Comparison of ENCODE assay signal across 11 cellular contexts in the genomic region with DNA sequence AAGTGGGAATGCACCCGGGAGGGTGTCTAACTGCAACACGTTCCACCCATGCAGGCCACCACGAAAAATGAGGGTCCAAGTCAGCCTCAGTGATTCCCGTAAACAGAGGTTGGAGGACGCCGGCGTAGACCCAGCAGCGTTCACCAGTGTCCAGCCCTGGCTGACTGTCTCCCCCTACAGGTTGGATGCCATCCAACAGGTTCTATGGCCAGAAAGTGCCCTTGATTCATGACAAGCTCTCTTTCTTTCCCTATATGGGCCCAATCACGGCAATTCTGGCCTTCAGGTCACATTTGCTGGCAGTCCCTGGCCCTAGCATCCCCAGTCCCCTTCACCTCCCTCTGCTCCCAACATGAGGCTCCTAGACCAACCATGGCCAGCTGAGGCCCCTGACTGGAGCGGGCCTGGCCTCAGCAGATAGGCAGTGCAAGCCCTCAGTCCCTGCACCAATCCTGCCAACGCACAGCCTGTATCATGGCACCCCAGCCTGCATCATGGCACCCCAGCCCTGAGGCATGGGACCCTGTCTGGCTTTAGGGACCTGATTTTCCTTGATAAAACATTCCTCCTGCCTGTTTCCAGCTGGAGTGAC.
DNase-seq lines count a peak whose midpoint lies in the region; ATAC-seq and TF ChIP-seq lines count a peak whose summit lies in the region.
"Had no signal": no experiment of that assay in that cellular context is flagged by ENCODE, and none has a peak within 500 bp of the region (broad histone marks: within the 10 kb centered on the region; RNA-seq: fewer than 3 reads in every experiment).

No MANE protein-coding gene starts in this region.

- H3K4me3 ChIP-seq in left ventricle myocardium inferior = no peak overlapping the region
- H3K4me3 ChIP-seq in sigmoid colon = no peak overlapping the region

- no peak overlapping the region for H3K27ac ChIP-seq in left ventricle myocardium inferior (replicated peaks)
- H3K27ac ChIP-seq in sigmoid colon = no peak overlapping the region

- TF ChIP-seq EP300 in sigmoid colon (IDR thresholded peaks at IDR 0.05) = no peak

- TF ChIP-seq POLR2A in sigmoid colon (IDR thresholded peaks at IDR 0.05) (no peak), GM18505 (IDR thresholded peaks at IDR 0.05; ENCODE audit: borderline replicate concordance, extremely low read depth, insufficient read depth, insufficient read length) (no peak)

- 87 to 91% methylated on average over 11 of the region's 11 CpGs for WGBS in sigmoid colon, 2 donors

- peak; percentile 17 for TF ChIP-seq CTCF in left ventricle myocardium inferior (IDR thresholded peaks at IDR 0.05; ENCODE audit: borderline replicate concordance)
- no peak for TF ChIP-seq CTCF in sigmoid colon (IDR thresholded peaks at IDR 0.05)

- H3K36me3 ChIP-seq in left ventricle myocardium inferior (no peaks in the 10 kb centered on the region), sigmoid colon (no peaks in the 10 kb centered on the region)

- no peaks in the 10 kb centered on the region for H3K4me1 ChIP-seq in left ventricle myocardium inferior
- H3K4me1 ChIP-seq in sigmoid colon = no peaks in the 10 kb centered on the region

- ATAC-seq in left ventricle myocardium superior = no peak
- ATAC-seq in GM18505 (IDR thresholded peaks at IDR 0.05; ENCODE audit: unreplicated experiment) = no peak
- ATAC-seq: naive thymus-derived CD8-positive, alpha-beta T cell had no signal

- DNase-seq in left ventricle myocardium inferior = no peak
- DNase-seq in left ventricle myocardium superior = no peak
- DNase-seq in RPMI8226 = peak; percentile 6
- DNase-seq in iPS-NIHi7 (ENCODE audit: extremely low spot score) = peak; percentile 73
- DNase-seq in sigmoid colon = no peak
- no peak for DNase-seq in DMS79 (lab: John Stamatoyannopoulos, UW)
- DNase-seq in SK-N-DZ (ENCODE audit: low spot score) = no peak
- DNase-seq: cerebellar nuclear complex; naive thymus-derived CD8-positive, alpha-beta T cell; NCI-H446 had no signal

- H3K9me3 ChIP-seq in left ventricle myocardium inferior (replicated peaks) (no peaks in the 10 kb centered on the region), sigmoid colon (no peaks in the 10 kb centered on the region)

- intact Hi-C loops in left ventricle myocardium inferior (cut with micrococcal nuclease) = no loop called here
- intact Hi-C loops in left ventricle myocardium superior (cut with micrococcal nuclease) = no loop called here
- intact Hi-C loops in sigmoid colon (cut with DNase I) = no loop called here

- H3K27me3 ChIP-seq in left ventricle myocardium inferior (ENCODE audit: low read depth) (no peaks in the 10 kb centered on the region), sigmoid colon (no peaks in the 10 kb centered on the region)

Comparison
In these comparisons a context has a peak if more than half of its experiments do, and no peak if none do; other contexts are left out.
1. DNase-seq: peak in RPMI8226 (single experiment) and iPS-NIHi7 (single experiment); none in left ventricle myocardium inferior (single experiment), left ventricle myocardium superior (single experiment), sigmoid colon (single experiment), DMS79 (single experiment) and SK-N-DZ (single experiment).